Comparison of ENCODE assay signal across 8 cellular contexts in the genomic region with DNA sequence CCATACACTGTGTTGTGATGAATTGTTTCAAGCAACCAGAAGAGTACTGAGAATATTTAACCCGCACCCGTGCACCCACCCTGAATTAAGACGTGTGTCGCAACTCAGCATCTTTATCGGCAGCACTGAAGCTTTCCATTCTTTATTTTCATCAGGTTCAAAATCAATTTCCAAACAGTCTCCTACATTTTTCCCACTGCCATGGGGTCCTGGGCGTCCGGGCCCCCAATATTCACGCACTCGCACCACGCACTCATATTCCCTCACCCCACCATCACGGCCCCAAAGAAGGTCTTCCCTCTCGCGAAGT. TPM values are rescaled to one million over a fixed set of nuclear protein-coding genes. Genes with fewer than 3 reads are reported as not detected.
DNase-seq lines count a peak whose midpoint lies in the region; ATAC-seq and TF ChIP-seq lines count a peak whose summit lies in the region.

No MANE protein-coding gene starts in this region.

- H3K27ac ChIP-seq in HCT116 (ENCODE audit: low read depth, low read length) (no peak overlapping the region), spleen (peak overlapping the region; percentile 66 to 98 (median 96))

- H3K4me1 Mint-ChIP-seq in activated B cell treated with CpG ODN at 0.5 μM for 24 hours, result peaks cover 83% of the 10 kb centered on the region

- H3K4me1 ChIP-seq in HCT116 (ENCODE audit: control insufficient read depth in 1 of 2, insufficient read depth in 2 of 2, low read length in 2 of 2), result peaks cover 4 to 15% of the 10 kb centered on the region in 2 experiments; a peak in 2 of 4 replicates
- peaks cover 51 to 94% (median 87%) of the 10 kb centered on the region in 6 donors for H3K4me1 ChIP-seq in spleen

- WGBS in spleen, 5 donors, result 22 to 31% (median 23%) methylated on average over 13 of the region's 13 CpGs

- no peak for TF ChIP-seq RAD21 in HCT116 (IDR thresholded peaks at IDR 0.05; ENCODE audit: low read depth)

- ATAC-seq in HCT116 (no peak), activated B cell treated with CpG ODN at 0.5 μM for 24 hours (ENCODE audit: low read depth) (no peak), GM21786 (IDR thresholded peaks at IDR 0.05; ENCODE audit: unreplicated experiment) (no peak)

- H3K4me3 ChIP-seq in HCT116 (replicated peaks in 1 of 2; ENCODE audit: low read depth in 1 of 2, low read length in 2 of 2), result peak overlapping the region; percentile 65 to 75
- peak overlapping the region; percentile 82 for H3K4me3 ChIP-seq in iPS-11a (ENCODE audit: low read depth, low read length)
- peak overlapping the region; percentile 61 to 97 (median 82) for H3K4me3 ChIP-seq in spleen

- DNase-seq in HCT116 (ENCODE audit: low read depth, low spot score) (no peak), activated B cell treated with CpG ODN at 0.5 μM for 24 hours (no peak), spleen (no peak), DMS79 treated with DMSO at 0.1 percent for 48 hours (lab: John Stamatoyannopoulos, UW) (no peak), SW480 (ENCODE audit: low spot score) (no peak), GM19238 (ENCODE audit: insufficient read length, low spot score) (no peak)

- H3K79me2 ChIP-seq in HCT116 (ENCODE audit: insufficient read depth, low read length), result no peaks in the 10 kb centered on the region

- no TSS peak for BruUV-seq in HCT116 (replicated peaks; lab: Mats Ljungman, UMichigan)

- no peaks in the 10 kb centered on the region for H3K27me3 Mint-ChIP-seq in activated B cell treated with CpG ODN at 0.5 μM for 24 hours

- H3K9me3 ChIP-seq in HCT116 (ENCODE audit: control insufficient read depth in 1 of 2, insufficient read depth in 1 of 2, low read depth in 1 of 2, low read length in 2 of 2) (no peaks in the 10 kb centered on the region), spleen (no peaks in the 10 kb centered on the region)

- peak overlapping the region; percentile 94 for H3K27ac Mint-ChIP-seq in activated B cell treated with CpG ODN at 0.5 μM for 24 hours

- intact Hi-C loops in HCT116 (cut with micrococcal nuclease), result no loop called here
- intact Hi-C loops in activated B cell treated with CpG ODN at 0.5 μM for 24 hours (cut with micrococcal nuclease), result loop anchor here (1.0 to 2.0 kb wide), 5 partner anchors 8 to 40 kb away; a partner anchor contains a TSS
- intact Hi-C loops in spleen (cut with DNase I; ENCODE audit: low total_unique reads), result no loop called here

- peaks cover 53% of the 10 kb centered on the region for H3K36me3 Mint-ChIP-seq in activated B cell treated with CpG ODN at 0.5 μM for 24 hours (ENCODE audit: low read depth)

- H3K27me3 ChIP-seq in HCT116 (ENCODE audit: insufficient read depth, low read length) (no peaks in the 10 kb centered on the region), spleen (replicated peaks in 1 of 7) (no peaks in the 10 kb centered on the region)

- no peaks in the 10 kb centered on the region for H3K9me2 ChIP-seq in HCT116 (ENCODE audit: insufficient read depth)

- POLR2A ChIA-PET in HCT116 (lab: Charles Lee) (interaction anchor here (1.0 to 1.4 kb wide), 2 partner anchors 13 to 18 kb away, joined by 3 read pairs; no protein-coding TSS in a partner anchor), activated B cell treated with CpG ODN at 0.5 μM for 24 hours (lab: Charles Lee) (interaction anchor here (0.6 to 26.0 kb wide), 9 partner anchors 4 to 234 kb away, joined by 4 to 1155 read pairs (median 44); a partner anchor contains a TSS)

- H3K9ac ChIP-seq in HCT116 (ENCODE audit: low read length), result peak overlapping the region; percentile 73

- H3K9me3 Mint-ChIP-seq in activated B cell treated with CpG ODN at 0.5 μM for 24 hours, result no peaks in the 10 kb centered on the region

- no peak for TF ChIP-seq CTCF in HCT116 (IDR thresholded peaks at IDR 0.05 in 2 of 3, conservative IDR thresholded peaks at IDR 0.05 in 1 of 3; ENCODE audit: borderline replicate concordance in 1 of 3, insufficient read depth in 1 of 3, low read depth in 2 of 3, low read length in 2 of 3)
- no peak for TF ChIP-seq CTCF in activated B cell treated with CpG ODN at 0.5 μM for 24 hours (IDR thresholded peaks at IDR 0.05)
- TF ChIP-seq CTCF in spleen (IDR thresholded peaks at IDR 0.05 in 8 of 11, conservative IDR thresholded peaks at IDR 0.05 in 3 of 11), result no peak

- H3K36me3 ChIP-seq in HCT116 (ENCODE audit: control insufficient read depth in 1 of 2, insufficient read depth in 2 of 2, low read length in 2 of 2) (no peaks in the 10 kb centered on the region), spleen (peaks cover 0 to 22% (median 1%) of the 10 kb centered on the region in 6 donors)

- H2AFZ ChIP-seq in HCT116 (ENCODE audit: low read depth, low read length, poor library complexity, severe bottlenecking), result peak overlapping the region; percentile 64

- RAD21 ChIA-PET in HCT116 (lab: Charles Lee; ENCODE audit: low non-redundant PET in 1 of 2, low total read pairs in 2 of 2, uncharacterized antibody in 2 of 2, unreplicated experiment in 2 of 2), result interaction anchor here in 1 of 2 experiments (0.9 kb wide), 1 partner anchor 18 kb away, joined by 3 read pairs; no protein-coding TSS in a partner anchor

- no peaks in the 10 kb centered on the region for H4K20me1 ChIP-seq in HCT116 (ENCODE audit: insufficient read depth)

- peak overlapping the region; percentile 99 for H3K4me3 Mint-ChIP-seq in activated B cell treated with CpG ODN at 0.5 μM for 24 hours

- CTCF ChIA-PET in HCT116 (lab: Charles Lee), result interaction anchor here (0.6 to 7.8 kb wide), 10 partner anchors 9 to 1086 kb away, joined by 3 to 70 read pairs (median 4); a partner anchor contains a TSS
- CTCF ChIA-PET in activated B cell treated with CpG ODN at 0.5 μM for 24 hours (lab: Charles Lee), result interaction anchor here (1.0 to 25.7 kb wide), 7 partner anchors 8 to 250 kb away, joined by 3 to 611 read pairs (median 12); a partner anchor contains a TSS

- TF ChIP-seq POLR2A in HCT116 (IDR thresholded peaks at IDR 0.05; ENCODE audit: borderline replicate concordance, extremely low read depth, insufficient read depth, insufficient read length) (no peak), spleen (IDR thresholded peaks at IDR 0.05) (no peak)

- H3K4me2 ChIP-seq in HCT116 (ENCODE audit: low read length), result peak overlapping the region; percentile 97

TF ChIP-seq in HCT116, 20 proteins besides CTCF, POLR2A, EP300 and RAD21:
- no peak for TF ChIP-seq EZH2phosphoT487 (IDR thresholded peaks at IDR 0.05; ENCODE audit: borderline replicate concordance)
- no peak for TF ChIP-seq SRF (IDR thresholded peaks at IDR 0.05; ENCODE audit: low read depth)
- no peak for TF ChIP-seq YY1 (IDR thresholded peaks at IDR 0.05; ENCODE audit: extremely low read depth, insufficient replicate concordance, low read depth, low read length)
- TF ChIP-seq, protein P1, sequence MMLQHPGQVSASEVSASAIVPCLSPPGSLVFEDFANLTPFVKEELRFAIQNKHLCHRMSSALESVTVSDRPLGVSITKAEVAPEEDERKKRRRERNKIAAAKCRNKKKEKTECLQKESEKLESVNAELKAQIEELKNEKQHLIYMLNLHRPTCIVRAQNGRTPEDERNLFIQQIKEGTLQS (IDR thresholded peaks at IDR 0.05), result no peak
- TF ChIP-seq TCF7L2 (IDR thresholded peaks at IDR 0.05; ENCODE audit: borderline replicate concordance, extremely low read depth, insufficient read depth, insufficient read length), result no peak
- TF ChIP-seq EZH2 (IDR thresholded peaks at IDR 0.05), result no peak
- TF ChIP-seq ZFX (IDR thresholded peaks at IDR 0.05), result no peak
- TF ChIP-seq SIN3A (IDR thresholded peaks at IDR 0.05; ENCODE audit: low read depth), result no peak
- no peak for TF ChIP-seq POLR2AphosphoS5 (IDR thresholded peaks at IDR 0.05; ENCODE audit: low read depth, low read length)
- TF ChIP-seq SP1 (IDR thresholded peaks at IDR 0.05; ENCODE audit: low read depth), result no peak
- no peak for TF ChIP-seq EGR1 (IDR thresholded peaks at IDR 0.05; ENCODE audit: low read depth)
- TF ChIP-seq CEBPB (IDR thresholded peaks at IDR 0.05; ENCODE audit: low read depth), result no peak
- TF ChIP-seq CBX3 (IDR thresholded peaks at IDR 0.05; ENCODE audit: low read depth), result no peak
- TF ChIP-seq JUND (IDR thresholded peaks at IDR 0.05), result no peak
TF ChIP-seq in HCT116: peak in this region for 0.

RNA-seq across cellular contexts. Expression of a gene that starts 1.8 kb away (rescaled TPM):
- total RNA-seq in HCT116 (2021; ENCODE audit: unreplicated experiment), result 0.64 TPM
- polyA plus RNA-seq in HCT116 (2012), result 0.09 and 0.17 TPM in 2 replicates
- 155 and 177 TPM in 2 replicates for total RNA-seq in activated B cell treated with CpG ODN at 0.5 μM for 24 hours
- 100 to 1,000 TPM in 6 of 7 donors, 10 to 100 TPM in 1; 83.0 to 403 (median 162) TPM for total RNA-seq in spleen
- polyA plus RNA-seq in spleen, result 1,000 to 10,000 TPM in 1 of 3 donors, 100 to 1,000 TPM in 2; 804 to 1,256 (median 838) TPM

RNA-seq across cellular contexts. Expression of a gene that starts 5.0 kb away (rescaled TPM):
- total RNA-seq in HCT116 (2021; ENCODE audit: unreplicated experiment), result 0.59 TPM
- not detected in 2 replicates for polyA plus RNA-seq in HCT116 (2012)
- 135 and 139 TPM in 2 replicates for total RNA-seq in activated B cell treated with CpG ODN at 0.5 μM for 24 hours
- 10 to 100 TPM in 5 of 7 donors, 1 to 10 TPM in 2; 6.5 to 18.3 (median 11.6) TPM for total RNA-seq in spleen
- polyA plus RNA-seq in spleen, result 10 to 100 TPM in 2 of 3 donors, 1 to 10 TPM in 1; 5.5 to 17.3 (median 13.3) TPM

RNA-seq across cellular contexts. Expression of a gene that starts 5.7 kb away (rescaled TPM):
- total RNA-seq in HCT116 (2021; ENCODE audit: unreplicated experiment) (0.69 TPM), activated B cell treated with CpG ODN at 0.5 μM for 24 hours (7.8 and 8.4 TPM in 2 replicates), spleen (100 to 1,000 TPM; 139 to 268 (median 217) TPM)
- polyA plus RNA-seq in HCT116 (2012), result 0.34 and 0.44 TPM in 2 replicates
- polyA plus RNA-seq in spleen, result 100 to 1,000 TPM; 128 to 214 (median 203) TPM

RNA-seq across cellular contexts. Expression of a gene that starts 8.3 kb away (rescaled TPM):
- 1.1 TPM for total RNA-seq in HCT116 (2021; ENCODE audit: unreplicated experiment)
- 0.09 TPM in 1 of 2 replicates, not detected in the other for polyA plus RNA-seq in HCT116 (2012)
- 60.4 and 66.0 TPM in 2 replicates for total RNA-seq in activated B cell treated with CpG ODN at 0.5 μM for 24 hours
- total RNA-seq in spleen, result 10 to 100 TPM in 1 of 7 donors, 1 to 10 TPM in 6; 2.4 to 14.4 (median 5.1) TPM
- polyA plus RNA-seq in spleen, result 1 to 10 TPM; 6.8 to 9.2 (median 7.3) TPM

RNA-seq across cellular contexts. Expression of a gene that starts 12.4 kb away (rescaled TPM):
- total RNA-seq in HCT116 (2021; ENCODE audit: unreplicated experiment) (not detected), activated B cell treated with CpG ODN at 0.5 μM for 24 hours (10.0 and 11.2 TPM in 2 replicates), spleen (10 to 100 TPM in 6 of 7 donors, 1 to 10 TPM in 1; 7.8 to 28.1 (median 12.1) TPM)
- not detected in 2 replicates for polyA plus RNA-seq in HCT116 (2012)
- 10 to 100 TPM; 15.9 to 30.3 (median 25.3) TPM for polyA plus RNA-seq in spleen

Comparison
In these comparisons a context has a peak if more than half of its experiments do, and no peak if none do; other contexts are left out.
1. RNA of a gene that starts 1.8 kb away (total RNA-seq): 83.0 to 403 TPM in spleen and 155 to 177 TPM in activated B cell treated with CpG ODN at 0.5 μM for 24 hours; 0.64 TPM in HCT116 (single experiment); every median in the first group is over 10 times any median in the second.
2. RNA of a gene that starts 5.7 kb away (total RNA-seq): 139 to 268 TPM in spleen; 7.8 to 8.4 TPM in activated B cell treated with CpG ODN at 0.5 μM for 24 hours and 0.69 TPM in HCT116 (single experiment); every median in the first group is over 10 times any median in the second.
3. Peak in every context shown above with its lines, with median percentiles within 50 percentile points of each other: H3K4me3 ChIP-seq.